Comparison of ENCODE assay signal across 9 cellular contexts in genomic region chr1:155961937-155962336, GRCh38. TPM values are rescaled to one million over a fixed set of nuclear protein-coding genes. Genes with fewer than 3 reads are reported as not detected.
DNase-seq lines count a peak whose midpoint lies in the region; ATAC-seq and TF ChIP-seq lines count a peak whose summit lies in the region.
"Had no signal": no experiment of that assay in that cellular context is flagged by ENCODE, and none has a peak within 500 bp of the region (broad histone marks: within the 10 kb centered on the region; RNA-seq: fewer than 3 reads in every experiment).

No MANE protein-coding gene starts in this region.

- no peak; the same call in 1 of the 2 replicates for TF ChIP-seq CTCF in PC-9 (conservative IDR thresholded peaks at IDR 0.05)
- peak in 29 of 56 donors; percentile 9 to 45 (median 28) for TF ChIP-seq CTCF in dorsolateral prefrontal cortex (IDR thresholded peaks at IDR 0.05 in 54 of 56, conservative IDR thresholded peaks at IDR 0.05 in 2 of 56; ENCODE audit: low read depth in 1 of 56, partially characterized antibody in 56 of 56)

- H3K9me2 ChIP-seq in PC-9 (ENCODE audit: insufficient read depth) = no peaks in the 10 kb centered on the region

- peak overlapping the region; percentile 99 for H3K27ac ChIP-seq in PC-9
- H3K27ac ChIP-seq in dorsolateral prefrontal cortex = peak overlapping the region; percentile 62 to 100 (median 95)
- H3K27ac ChIP-seq: VCaP had no signal

- peak overlapping the region in 9 of 10 donors; percentile 42 to 92 (median 60) for H3K27ac Mint-ChIP-seq in naive thymus-derived CD8-positive, alpha-beta T cell

- CTCF ChIA-PET in PC-9 (lab: Charles Lee) = interaction anchor here (0.8 to 1.5 kb wide), 4 partner anchors 13 to 28 kb away, joined by 3 to 5 read pairs (median 4); no protein-coding TSS in a partner anchor

- H3K79me2 ChIP-seq in PC-9 (ENCODE audit: low read depth) = peaks cover 43% of the 10 kb centered on the region

- H3K27me3 ChIP-seq in PC-9 (ENCODE audit: insufficient read depth, low read depth) (no peaks in the 10 kb centered on the region), dorsolateral prefrontal cortex (no peaks in the 10 kb centered on the region)

- no peak overlapping the region for H3K4me3 ChIP-seq in PC-9
- peak overlapping the region in 14 of 59 donors; percentile 2 to 43 (median 14) for H3K4me3 ChIP-seq in dorsolateral prefrontal cortex

- no peaks in the 10 kb centered on the region for H3K9me3 Mint-ChIP-seq in naive thymus-derived CD8-positive, alpha-beta T cell

- H3K36me3 Mint-ChIP-seq in naive thymus-derived CD8-positive, alpha-beta T cell = peaks cover 0 to 90% (median 9%) of the 10 kb centered on the region in 3 donors

- H3K4me1 Mint-ChIP-seq in naive thymus-derived CD8-positive, alpha-beta T cell = peaks cover 18 to 50% (median 29%) of the 10 kb centered on the region in 4 donors

- DNase-seq in GM04503 (ENCODE audit: low read depth) (peak; percentile 81), PC-9 (peak; percentile 98 to 99), dorsolateral prefrontal cortex (peak in 8 of 10 donors; percentile 68 to 91 (median 76)), NCI-H1105 treated with DMSO at 0.1 percent for 48 hours (lab: John Stamatoyannopoulos, UW) (no peak)
- DNase-seq in naive thymus-derived CD8-positive, alpha-beta T cell = peak in 1 of 10 donors; percentile 24
- no peak for DNase-seq in stimulated activated CD4-positive, alpha-beta T cell treated with anti-CD3 and anti-CD28 coated beads, Interleukin-4, amount 100 ng/mL, for 1 hour
- no peak for DNase-seq in activated CD8-positive, alpha-beta memory T cell treated with anti-CD3 and anti-CD28 coated beads, Interleukin-2, amount 50 U/mL, for 48 hours

- POLR2A ChIA-PET in PC-9 (lab: Charles Lee; ENCODE audit: unreplicated experiment) = interaction anchor here (0.6 to 1.8 kb wide), 7 partner anchors 13 to 93 kb away, joined by 3 to 25 read pairs (median 5); partner anchors contain the start of gene ARHGEF2
- POLR2A ChIA-PET in naive thymus-derived CD8-positive, alpha-beta T cell (lab: Charles Lee) = interaction anchor here (0.8 to 31.8 kb wide), 2 partner anchors 16 to 20 kb away, joined by 3 to 612 read pairs; partner anchors contain the start of gene ARHGEF2

- intact Hi-C loops in PC-9 (cut with micrococcal nuclease; ENCODE audit: unreplicated experiment) = loop anchor here (1.0 kb wide), 6 partner anchors 14 to 164 kb away; partner anchors contain the start of gene RAB25
- intact Hi-C loops in dorsolateral prefrontal cortex (cut with DNase I) = no loop called here

- no peak overlapping the region for H2AFZ ChIP-seq in PC-9

- no TSS peak for BruUV-seq in PC-9 (replicated peaks; lab: Mats Ljungman, UMichigan)

- peaks cover 12% of the 10 kb centered on the region for H4K20me1 ChIP-seq in PC-9 (ENCODE audit: insufficient read depth)

- peak overlapping the region; percentile 80 for H3K4me2 ChIP-seq in PC-9

- H3K9me3 ChIP-seq in PC-9 (ENCODE audit: insufficient read depth, low read depth) = no peaks in the 10 kb centered on the region

- peaks cover 63% of the 10 kb centered on the region for H3K36me3 ChIP-seq in PC-9 (ENCODE audit: low read depth)

- peaks cover 83% of the 10 kb centered on the region for H3F3A ChIP-seq in PC-9 (ENCODE audit: insufficient read depth, low read depth)

- no peak overlapping the region for H3K4me3 Mint-ChIP-seq in naive thymus-derived CD8-positive, alpha-beta T cell

- H3K27me3 Mint-ChIP-seq in naive thymus-derived CD8-positive, alpha-beta T cell = no peaks in the 10 kb centered on the region

- H3K4me1 ChIP-seq in PC-9 (replicated peaks; ENCODE audit: insufficient read depth) = peaks cover 38% of the 10 kb centered on the region

- no peak for ATAC-seq in naive thymus-derived CD8-positive, alpha-beta T cell
- no peak for ATAC-seq in GM18909 (IDR thresholded peaks at IDR 0.05; ENCODE audit: poor library complexity, unreplicated experiment)

RNA-seq across cellular contexts. Expression of gene ARHGEF2, which starts 16.4 kb away (rescaled TPM):
- total RNA-seq in PC-9 (2021) (85.0 and 93.9 TPM in 2 replicates), dorsolateral prefrontal cortex (100 to 1,000 TPM; 113 to 323 (median 165) TPM)
- 100 to 1,000 TPM; 204 to 210 TPM for total RNA-seq in naive thymus-derived CD8-positive, alpha-beta T cell
- polyA plus RNA-seq in naive thymus-derived CD8-positive, alpha-beta T cell = 10 to 100 TPM; 13.8 to 22.0 (median 15.8) TPM

RNA-seq across cellular contexts. Expression of gene RXFP4, which starts 20.5 kb away (rescaled TPM):
- total RNA-seq in PC-9 (2021) (0.33 TPM in 1 of 2 replicates, not detected in the other), dorsolateral prefrontal cortex (not detected)
- not detected for total RNA-seq in naive thymus-derived CD8-positive, alpha-beta T cell
- polyA plus RNA-seq in naive thymus-derived CD8-positive, alpha-beta T cell = under 1 TPM in 1 of 3 donors, not detected in 2; 0.46 TPM

RNA-seq across cellular contexts. Expression of gene KHDC4, which starts 27.7 kb away (rescaled TPM):
- total RNA-seq in PC-9 (2021) = 63.4 and 68.8 TPM in 2 replicates
- 10 to 100 TPM; 33.7 to 80.2 (median 50.9) TPM for total RNA-seq in dorsolateral prefrontal cortex
- total RNA-seq in naive thymus-derived CD8-positive, alpha-beta T cell = 100 to 1,000 TPM; 109 to 110 TPM
- polyA plus RNA-seq in naive thymus-derived CD8-positive, alpha-beta T cell = 1 to 10 TPM; 5.0 to 7.2 (median 6.5) TPM

RNA-seq across cellular contexts. Expression of gene RIT1, which starts 50.8 kb away (rescaled TPM):
- total RNA-seq in PC-9 (2021) (55.8 and 59.2 TPM in 2 replicates), dorsolateral prefrontal cortex (10 to 100 TPM; 13.3 to 34.9 (median 21.2) TPM)
- total RNA-seq in naive thymus-derived CD8-positive, alpha-beta T cell = 10 to 100 TPM; 39.2 to 42.5 TPM
- polyA plus RNA-seq in naive thymus-derived CD8-positive, alpha-beta T cell = 10 to 100 TPM; 16.4 to 18.0 (median 17.0) TPM

RNA-seq across cellular contexts. Expression of gene SSR2, which starts 58.8 kb away (rescaled TPM):
- total RNA-seq in PC-9 (2021) (152 and 196 TPM in 2 replicates), dorsolateral prefrontal cortex (10 to 100 TPM; 55.2 to 94.2 (median 71.4) TPM)
- total RNA-seq in naive thymus-derived CD8-positive, alpha-beta T cell = 100 to 1,000 TPM; 199 to 218 TPM
- 100 to 1,000 TPM; 345 to 396 (median 347) TPM for polyA plus RNA-seq in naive thymus-derived CD8-positive, alpha-beta T cell

Comparison
In these comparisons a context has a peak if more than half of its experiments do, and no peak if none do; other contexts are left out.
1. DNase-seq: peak in GM04503 (single experiment), PC-9 (2 of 2) and dorsolateral prefrontal cortex (8 of 10); none in stimulated activated CD4-positive, alpha-beta T cell treated with anti-CD3 and anti-CD28 coated beads, Interleukin-4, amount 100 ng/mL, for 1 hour (single experiment), activated CD8-positive, alpha-beta memory T cell treated with anti-CD3 and anti-CD28 coated beads, Interleukin-2, amount 50 U/mL, for 48 hours (single experiment) and NCI-H1105 treated with DMSO at 0.1 percent for 48 hours (single experiment).